ENCODE assay signal across 16 cellular contexts in the genomic region with DNA sequence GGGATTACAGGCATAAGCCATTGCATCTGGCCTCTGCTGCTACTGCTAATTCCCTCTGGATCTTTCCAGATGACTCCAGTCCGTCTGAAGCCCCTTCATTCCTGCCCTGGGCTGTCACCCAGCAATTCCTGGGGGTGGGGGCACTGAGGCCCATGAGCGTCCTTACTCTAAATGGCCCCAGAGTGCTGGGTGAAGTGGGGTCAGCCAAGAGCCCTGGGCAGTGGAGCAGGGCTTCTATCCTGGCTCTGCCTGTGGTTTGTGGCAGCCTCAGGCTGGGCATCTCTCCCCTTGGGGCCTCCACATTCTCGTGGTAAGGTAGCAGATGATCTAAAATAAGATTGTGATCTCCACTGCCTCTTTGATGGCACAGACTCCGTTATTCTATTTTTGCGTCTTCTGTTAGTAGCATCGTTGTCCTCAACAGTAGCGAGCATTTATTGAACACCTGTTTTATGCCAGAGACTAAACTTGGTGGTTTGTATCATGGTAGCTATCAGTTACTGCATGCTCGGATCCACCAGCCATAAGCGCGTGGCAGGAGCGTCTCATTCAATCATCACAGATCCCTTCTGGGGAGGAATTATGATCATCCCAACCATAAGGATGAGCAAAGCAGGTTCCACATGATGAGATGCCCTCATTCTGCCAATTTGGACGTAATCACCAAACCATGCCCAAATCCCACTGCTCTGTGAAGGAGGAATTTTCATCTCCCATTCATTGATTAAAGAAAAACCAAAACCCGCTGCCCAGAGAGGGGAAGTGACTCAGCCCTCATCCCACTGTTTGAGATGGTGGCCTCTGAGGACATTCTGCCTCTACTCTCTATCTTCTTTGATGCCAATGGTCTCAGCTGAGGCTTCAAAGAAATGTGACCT. TPM values are rescaled to one million over a fixed set of nuclear protein-coding genes. Genes with fewer than 3 reads are reported as not detected.
A peak's percentile ranks its signal among the peaks of the same experiment; 100 is the strongest.
DNase-seq lines count a peak whose midpoint lies in the region; ATAC-seq and TF ChIP-seq lines count a peak whose summit lies in the region.
"Had no signal": no experiment of that assay in that cellular context is flagged by ENCODE, and none has a peak within 500 bp of the region (broad histone marks: within the 10 kb centered on the region; RNA-seq: fewer than 3 reads in every experiment).

No MANE protein-coding gene starts in this region.

- H3K4me3 ChIP-seq in coronary artery (no peak overlapping the region), neutrophil (ENCODE audit: low read depth in 1 of 2, low read length in 1 of 2) (no peak overlapping the region), upper lobe of left lung (no peak overlapping the region)
- H3K4me3 ChIP-seq: body of pancreas had no signal

- H3K27me3 ChIP-seq in neutrophil (no peaks in the 10 kb centered on the region), upper lobe of left lung (no peaks in the 10 kb centered on the region)
- H3K27me3 ChIP-seq: body of pancreas had no signal

- H3K4me3 Mint-ChIP-seq in activated T-cell treated with anti-CD3 and anti-CD28 coated beads, Interleukin-2, amount 50 U/mL, for 24 hours = no peak overlapping the region
- H3K4me3 Mint-ChIP-seq: activated CD8-positive, alpha-beta T cell treated with anti-CD3 and anti-CD28 coated beads, Interleukin-2, amount 10 ng/mL, durations not matched to agents 7 days and 5 days had no signal

- H3K4me1 ChIP-seq in neutrophil (ENCODE audit: control insufficient read depth in 1 of 2, insufficient read depth in 1 of 2, low read depth in 1 of 2, low read length in 1 of 2) = peaks cover 50 to 51% of the 10 kb centered on the region in 2 experiments
- peaks cover 36 to 64% (median 58%) of the 10 kb centered on the region in 4 donors for H3K4me1 ChIP-seq in upper lobe of left lung

- DNase-seq in NCI-H82 (lab: John Stamatoyannopoulos, UW) = peak; percentile 43
- DNase-seq in NCI-H82 treated with DMSO at 0.1 percent for 48 hours (lab: John Stamatoyannopoulos, UW; ENCODE audit: unreplicated experiment) = no peak
- DNase-seq in coronary artery (ENCODE audit: low spot score) = no peak
- DNase-seq in upper lobe of left lung = no peak
- DNase-seq in NCI-H1417 (lab: John Stamatoyannopoulos, UW) = no peak
- DNase-seq in NCI-H2081 (lab: John Stamatoyannopoulos, UW) = no peak
- no peak for DNase-seq in activated T-cell treated with anti-CD3 and anti-CD28 coated beads, Interleukin-2, amount 50 U/mL, for 24 hours
- DNase-seq: 8988T; activated CD8-positive, alpha-beta T cell treated with anti-CD3 and anti-CD28 coated beads, Interleukin-2, amount 10 ng/mL, durations not matched to agents 7 days and 5 days; body of pancreas; NCI-H1694 treated with DMSO at 0.1 percent for 48 hours; NCI-H69; SHP77; stimulated activated naive B cell treated with anti-CD40 and anti-IgM and Interleukin-4, amounts not matched to agents 10 μg/mL and 1 μg/mL and 100 μg/mL, for 72 hours had no signal

- H3K27me3 Mint-ChIP-seq in activated T-cell treated with anti-CD3 and anti-CD28 coated beads, Interleukin-2, amount 50 U/mL, for 24 hours = no peaks in the 10 kb centered on the region
- H3K27me3 Mint-ChIP-seq: stimulated activated naive B cell treated with anti-CD40 and anti-IgM and Interleukin-4, amounts not matched to agents 10 μg/mL and 1 μg/mL and 100 μg/mL, for 72 hours had no signal

- WGBS in upper lobe of left lung, 2 donors = 70 to 83% methylated on average over 9 to 13 of the region's 13 CpGs

- no peak for TF ChIP-seq EP300 in upper lobe of left lung (IDR thresholded peaks at IDR 0.05)

- H3K36me3 Mint-ChIP-seq in activated T-cell treated with anti-CD3 and anti-CD28 coated beads, Interleukin-2, amount 50 U/mL, for 24 hours (ENCODE audit: low read depth) = no peaks in the 10 kb centered on the region

- no peaks in the 10 kb centered on the region for H3K9me3 ChIP-seq in neutrophil
- no peaks in the 10 kb centered on the region for H3K9me3 ChIP-seq in upper lobe of left lung
- H3K9me3 ChIP-seq: body of pancreas had no signal

- H3K27ac ChIP-seq in coronary artery (peak overlapping the region; percentile 89 to 96), neutrophil (peak overlapping the region; percentile 100), upper lobe of left lung (peak overlapping the region in 3 of 4 donors; percentile 79 to 92 (median 82))

- no peaks in the 10 kb centered on the region for H3K9me3 Mint-ChIP-seq in activated T-cell treated with anti-CD3 and anti-CD28 coated beads, Interleukin-2, amount 50 U/mL, for 24 hours
- H3K9me3 Mint-ChIP-seq: activated T-helper 2 cell treated with anti-CD3 and anti-CD28 coated beads, Interferon-gamma antibody, Interleukin-2, Interleukin-4, amounts not matched to agents 10 μg/mL and 5 μg/mL and 100 μg/mL, durations not matched to agents 14 hours and 24 hours and 36 hours had no signal

- peaks cover 3% of the 10 kb centered on the region for H3K4me1 Mint-ChIP-seq in activated T-cell treated with anti-CD3 and anti-CD28 coated beads, Interleukin-2, amount 50 U/mL, for 24 hours (ENCODE audit: low read depth)

- ATAC-seq in upper lobe of left lung (ENCODE audit: low FRiP score in 2 of 2) = no peak
- ATAC-seq: activated CD8-positive, alpha-beta T cell treated with anti-CD3 and anti-CD28 coated beads, Interleukin-2, amount 10 ng/mL, durations not matched to agents 7 days and 5 days; body of pancreas had no signal

- H3K36me3 ChIP-seq in neutrophil (no peaks in the 10 kb centered on the region), upper lobe of left lung (no peaks in the 10 kb centered on the region)

- no peak overlapping the region for H3K27ac Mint-ChIP-seq in activated T-cell treated with anti-CD3 and anti-CD28 coated beads, Interleukin-2, amount 50 U/mL, for 24 hours
- H3K27ac Mint-ChIP-seq: activated CD8-positive, alpha-beta T cell treated with anti-CD3 and anti-CD28 coated beads, Interleukin-2, amount 10 ng/mL, durations not matched to agents 7 days and 5 days; activated T-helper 2 cell treated with anti-CD3 and anti-CD28 coated beads, Interferon-gamma antibody, Interleukin-2, Interleukin-4, amounts not matched to agents 10 μg/mL and 5 μg/mL and 100 μg/mL, durations not matched to agents 14 hours and 24 hours and 36 hours had no signal

- no peak for TF ChIP-seq CTCF in coronary artery (IDR thresholded peaks at IDR 0.05)
- TF ChIP-seq CTCF in neutrophil (IDR thresholded peaks at IDR 0.05) = no peak
- no peak for TF ChIP-seq CTCF in upper lobe of left lung (IDR thresholded peaks at IDR 0.05)

- TF ChIP-seq POLR2A in upper lobe of left lung (IDR thresholded peaks at IDR 0.05) = no peak

RNA-seq across cellular contexts. Expression of a gene that starts 21.9 kb away (rescaled TPM):
- 1,000 to 10,000 TPM in 3 of 6 donors, 100 to 1,000 TPM in 3; 568 to 1,492 (median 904) TPM for total RNA-seq in upper lobe of left lung

RNA-seq across cellular contexts. Expression of a gene that starts 41.1 kb away (rescaled TPM):
- 100 to 1,000 TPM; 158 to 225 (median 173) TPM for total RNA-seq in upper lobe of left lung
